ENCODE assay signal across 1 cellular context in genomic region chr3:16183082-16183481, GRCh38.
TF ChIP-seq lines count a peak whose summit lies in the region.

No MANE protein-coding gene starts in this region.

TF ChIP-seq in SK-N-SH, 30 proteins besides CTCF, POLR2A, EP300 and RAD21 (continued from another document):
- TF ChIP-seq, protein P1, sequence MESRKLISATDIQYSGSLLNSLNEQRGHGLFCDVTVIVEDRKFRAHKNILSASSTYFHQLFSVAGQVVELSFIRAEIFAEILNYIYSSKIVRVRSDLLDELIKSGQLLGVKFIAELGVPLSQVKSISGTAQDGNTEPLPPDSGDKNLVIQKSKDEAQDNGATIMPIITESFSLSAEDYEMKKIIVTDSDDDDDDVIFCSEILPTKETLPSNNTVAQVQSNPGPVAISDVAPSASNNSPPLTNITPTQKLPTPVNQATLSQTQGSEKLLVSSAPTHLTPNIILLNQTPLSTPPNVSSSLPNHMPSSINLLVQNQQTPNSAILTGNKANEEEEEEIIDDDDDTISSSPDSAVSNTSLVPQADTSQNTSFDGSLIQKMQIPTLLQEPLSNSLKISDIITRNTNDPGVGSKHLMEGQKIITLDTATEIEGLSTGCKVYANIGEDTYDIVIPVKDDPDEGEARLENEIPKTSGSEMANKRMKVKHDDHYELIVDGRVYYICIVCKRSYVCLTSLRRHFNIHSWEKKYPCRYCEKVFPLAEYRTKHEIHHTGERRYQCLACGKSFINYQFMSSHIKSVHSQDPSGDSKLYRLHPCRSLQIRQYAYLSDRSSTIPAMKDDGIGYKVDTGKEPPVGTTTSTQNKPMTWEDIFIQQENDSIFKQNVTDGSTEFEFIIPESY (IDR thresholded peaks at IDR 0.05; ENCODE audit: borderline replicate concordance, low read depth), result no peak
- TF ChIP-seq TEAD4 (IDR thresholded peaks at IDR 0.05; ENCODE audit: borderline replicate concordance, insufficient read depth) (no peak), GABPA (IDR thresholded peaks at IDR 0.05; ENCODE audit: low read depth) (no peak), FOXM1 (IDR thresholded peaks at IDR 0.05; ENCODE audit: low read depth) (no peak), USF1 (IDR thresholded peaks at IDR 0.05; ENCODE audit: borderline replicate concordance, low read depth) (no peak), EZH2phosphoT487 (IDR thresholded peaks at IDR 0.05; ENCODE audit: borderline replicate concordance, low read depth) (no peak), JUND (IDR thresholded peaks at IDR 0.05) (no peak), SIN3A (IDR thresholded peaks at IDR 0.05; ENCODE audit: borderline replicate concordance, low read depth, low read length) (no peak), REST (IDR thresholded peaks at IDR 0.05; ENCODE audit: low read depth, low read length) (no peak), IRF3 (IDR thresholded peaks at IDR 0.05; ENCODE audit: low read depth, low read length) (no peak)
- TF ChIP-seq, protein P2, sequence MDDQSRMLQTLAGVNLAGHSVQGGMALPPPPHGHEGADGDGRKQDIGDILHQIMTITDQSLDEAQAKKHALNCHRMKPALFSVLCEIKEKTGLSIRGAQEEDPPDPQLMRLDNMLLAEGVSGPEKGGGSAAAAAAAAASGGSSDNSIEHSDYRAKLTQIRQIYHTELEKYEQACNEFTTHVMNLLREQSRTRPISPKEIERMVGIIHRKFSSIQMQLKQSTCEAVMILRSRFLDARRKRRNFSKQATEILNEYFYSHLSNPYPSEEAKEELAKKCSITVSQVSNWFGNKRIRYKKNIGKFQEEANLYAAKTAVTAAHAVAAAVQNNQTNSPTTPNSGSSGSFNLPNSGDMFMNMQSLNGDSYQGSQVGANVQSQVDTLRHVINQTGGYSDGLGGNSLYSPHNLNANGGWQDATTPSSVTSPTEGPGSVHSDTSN (IDR thresholded peaks at IDR 0.05), result no peak
TF ChIP-seq in SK-N-SH: peak in this region for 0.
